Comparison of ENCODE assay signal across 31 cellular contexts in genomic region chr7:135789956-135790355, GRCh38. TPM values are rescaled to one million over a fixed set of nuclear protein-coding genes. Genes with fewer than 3 reads are reported as not detected.
"Had no signal": no experiment of that assay in that cellular context is flagged by ENCODE, and none has a peak within 500 bp of the region (broad histone marks: within the 10 kb centered on the region; RNA-seq: fewer than 3 reads in every experiment).

No MANE protein-coding gene starts in this region.

- H3K4me3 ChIP-seq: colonic mucosa, esophagus muscularis mucosa, gastrocnemius medialis, left lung, mucosa of descending colon, neural progenitor cell, right atrium auricular region, smooth muscle cell, stomach, testis, tibial artery, upper lobe of left lung had no signal

- H3K9me3 ChIP-seq: colonic mucosa, esophagus muscularis mucosa, gastrocnemius medialis, left lung, mucosa of descending colon, right atrium auricular region, stomach, testis, tibial artery, upper lobe of left lung had no signal

- H3K4me2 ChIP-seq: neural progenitor cell, smooth muscle cell had no signal

- H2AFZ ChIP-seq: neural progenitor cell, parathyroid adenoma had no signal

- ATAC-seq: gastrocnemius medialis; left lung; mucosa of descending colon; naive thymus-derived CD4-positive, alpha-beta T cell; sciatic nerve had no signal

- H3K4me1 ChIP-seq: colonic mucosa, gastrocnemius medialis, neural progenitor cell, parathyroid adenoma, right atrium auricular region, stomach, testis, tibial artery had no signal

- H3K9ac ChIP-seq: neural progenitor cell, parathyroid adenoma had no signal

- H3K27me3 ChIP-seq: colonic mucosa, esophagus muscularis mucosa, gastrocnemius medialis, left lung, neural progenitor cell, right atrium auricular region, stomach, testis, tibial artery, upper lobe of left lung had no signal

- DNase-seq: colonic mucosa; effector CD8-positive, alpha-beta T cell; gastrocnemius medialis; kidney; left lung; mesenchymal stem cell; mucosa of descending colon; naive thymus-derived CD4-positive, alpha-beta T cell; stimulated activated CD4-positive, alpha-beta T cell treated with anti-CD3 and anti-CD28 coated beads, Interleukin-12 subunit alpha, Interleukin-12 subunit beta, amount 100 ng/mL, for 4 hours; stimulated activated CD4-positive, alpha-beta T cell treated with anti-CD3 and anti-CD28 coated beads, Interleukin-1b, Interleukin-23, amount 100 ng/mL, for 48 hours; stimulated activated CD4-positive, alpha-beta T cell treated with anti-CD3 and anti-CD28 coated beads, Interleukin-4, amount 100 ng/mL, for 1 hour; stimulated activated CD8-positive, alpha-beta memory T cell treated with anti-CD3 and anti-CD28 coated beads, Interleukin-4, amount 100 ng/mL, for 48 hours; stimulated activated naive CD4-positive, alpha-beta T cell treated with Interleukin-2 at 50 U/mL for 16 hours; stomach; substantia nigra; tibial artery; upper lobe of left lung had no signal

- FAIRE-seq: endothelial cell of umbilical vein, kidney, urothelium cell line had no signal

- H3K79me2 ChIP-seq: parathyroid adenoma had no signal

- H3K36me3 ChIP-seq: colonic mucosa, esophagus muscularis mucosa, gastrocnemius medialis, left lung, neural progenitor cell, right atrium auricular region, stomach, tibial artery, upper lobe of left lung had no signal

- H3K27ac ChIP-seq: colonic mucosa, esophagus muscularis mucosa, gastrocnemius medialis, left lung, neural progenitor cell, parathyroid adenoma, right atrium auricular region, stomach, testis, tibial artery, upper lobe of left lung had no signal

RNA-seq across cellular contexts. Expression of gene FAM180A, which starts 41.3 kb away (rescaled TPM):
- total RNA-seq: endothelial cell of umbilical vein; epithelial cell of proximal tubule; glomerular endothelial cell; lung microvascular endothelial cell; mesothelial cell of epicardium; naive thymus-derived CD4-positive, alpha-beta T cell; progenitor cell of endocrine pancreas; smooth muscle cell had no signal
- polyA plus RNA-seq: endothelial cell of umbilical vein; naive thymus-derived CD4-positive, alpha-beta T cell had no signal
